8 cellular contexts compared by ENCODE assay signal in the genomic region with DNA sequence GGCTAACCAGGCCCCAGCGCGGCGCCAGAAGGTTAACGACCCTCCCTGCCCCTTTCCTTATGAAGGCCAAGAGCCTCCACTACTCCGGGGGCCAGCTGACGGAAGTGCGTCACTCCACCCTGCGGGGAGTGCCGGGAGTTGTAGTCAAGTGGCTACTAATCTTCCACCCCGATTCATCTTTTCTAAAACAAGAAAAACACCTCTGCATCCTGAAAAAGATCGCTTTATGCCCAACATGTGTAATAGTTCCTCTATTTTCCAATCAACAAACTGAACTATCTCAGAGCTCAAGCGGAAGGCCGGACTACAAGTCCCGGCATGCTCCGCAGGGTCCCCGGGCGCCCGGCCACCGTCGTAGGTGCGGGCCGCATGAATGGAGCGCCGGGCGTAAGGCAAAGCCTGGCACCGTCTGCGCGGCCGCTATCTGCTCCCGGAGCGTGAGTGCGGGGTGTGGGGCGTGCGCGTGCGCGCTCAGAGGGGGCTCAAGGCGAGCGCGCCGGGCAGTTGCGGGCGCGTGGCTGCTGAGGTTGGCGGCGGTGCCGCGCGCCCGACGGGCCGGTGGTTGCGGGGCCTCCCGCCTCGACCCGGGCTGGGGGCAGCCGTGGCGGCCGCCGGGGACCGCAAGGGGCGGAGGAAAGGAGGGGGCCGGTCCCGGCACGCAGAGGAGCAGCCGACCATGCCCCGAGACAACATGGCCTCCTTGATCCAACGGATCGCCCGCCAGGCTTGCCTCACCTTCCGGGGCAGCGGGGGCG. TPM values are rescaled to one million over a fixed set of nuclear protein-coding genes. Genes with fewer than 3 reads are reported as not detected.
DNase-seq lines count a peak whose midpoint lies in the region; ATAC-seq and TF ChIP-seq lines count a peak whose summit lies in the region.

Gene ADO (plus strand): TSS at position 337 of the 755 bp plus-strand sequence. CDS start 340 bp downstream, at position 677.

- H3K4me2 ChIP-seq in OCI-LY7 (ENCODE audit: low read length), result peak within 1 kb of the TSS; percentile 73

- H4K20me1 ChIP-seq in OCI-LY7 (ENCODE audit: insufficient read depth, low read length), result peaks cover 30% of the 10 kb centered on the region

- DNase-seq in DMS 273 treated with DMSO at 0.1 percent for 48 hours (lab: John Stamatoyannopoulos, UW), result peak; percentile 53
- DNase-seq in OCI-LY7 (ENCODE audit: low spot score), result peak; percentile 89
- DNase-seq in activated T-cell treated with anti-CD3 and anti-CD28 coated beads, Interleukin-2, amount 50 U/mL, for 48 hours, result peak; percentile 86

- no peaks in the 10 kb centered on the region for H3K9me2 ChIP-seq in OCI-LY7 (ENCODE audit: insufficient read depth, low read length)

- H3K9me3 ChIP-seq in HUES64 (ENCODE audit: insufficient read depth, low read depth, low read length) (no peaks in the 10 kb centered on the region), OCI-LY7 (ENCODE audit: low read length) (no peaks in the 10 kb centered on the region), esophagus (ENCODE audit: control insufficient read depth in 2 of 2, insufficient read depth in 1 of 2, low read depth in 1 of 2, low read length in 1 of 2) (no peaks in the 10 kb centered on the region), mucosa of stomach (ENCODE audit: control insufficient read depth, low read length) (no peaks in the 10 kb centered on the region)

- H3K36me3 ChIP-seq in HUES64 (ENCODE audit: insufficient read depth, low read length) (peaks cover 3% of the 10 kb centered on the region; the same call in 1 of the 2 replicates), OCI-LY7 (ENCODE audit: insufficient read depth, low read length) (peaks cover 40% of the 10 kb centered on the region), esophagus (ENCODE audit: control insufficient read depth in 2 of 2, insufficient read depth in 2 of 2, low read length in 1 of 2) (no peaks in the 10 kb centered on the region), mucosa of stomach (ENCODE audit: control insufficient read depth, insufficient read depth, low read length) (no peaks in the 10 kb centered on the region)

- WGBS in HUES64, result under 1% methylated on average over 73 of the region's 73 CpGs
- 0% methylated on average over 64 to 73 of the region's 73 CpGs for WGBS in esophagus, 2 donors

- intact Hi-C loops in OCI-LY7 (cut with micrococcal nuclease; ENCODE audit: unreplicated experiment), result loop anchor here (1.0 to 10.0 kb wide), 5 partner anchors 151 to 460 kb away; partner anchors contain the start of gene NRBF2

- H3K27me3 ChIP-seq in HUES64 (ENCODE audit: insufficient read depth, low read length), result no peaks in the 10 kb centered on the region
- no peaks in the 10 kb centered on the region for H3K27me3 ChIP-seq in esophagus (ENCODE audit: control insufficient read depth in 1 of 2, insufficient read depth in 2 of 2, low read length in 2 of 2)
- peaks cover 4% of the 10 kb centered on the region for H3K27me3 ChIP-seq in mucosa of stomach (ENCODE audit: control insufficient read depth, insufficient read depth, low read length)

- peaks cover 23% of the 10 kb centered on the region for H3K36me3 Mint-ChIP-seq in stimulated activated memory B cell treated with anti-CD40 and anti-IgM and Interleukin-4, amounts not matched to agents 10 μg/mL and 1 μg/mL and 100 μg/mL, for 72 hours

- H3K9me3 Mint-ChIP-seq in stimulated activated memory B cell treated with anti-CD40 and anti-IgM and Interleukin-4, amounts not matched to agents 10 μg/mL and 1 μg/mL and 100 μg/mL, for 72 hours, result no peaks in the 10 kb centered on the region

- no TSS peak for BruUV-seq in OCI-LY7 (replicated peaks; lab: Mats Ljungman, UMichigan)

- CTCF ChIA-PET in OCI-LY7 (lab: Charles Lee; ENCODE audit: unreplicated experiment), result interaction anchor here (0.6 to 1.1 kb wide), 4 partner anchors 12 to 209 kb away, joined by 3 to 5 read pairs (median 3); partner anchors contain the start of gene EGR2

- H3K4me3 ChIP-seq in HUES64 (ENCODE audit: low read length), result peak within 1 kb of the TSS; percentile 74
- H3K4me3 ChIP-seq in OCI-LY7 (ENCODE audit: low read depth, low read length, poor library complexity, severe bottlenecking), result peak within 1 kb of the TSS; percentile 88
- peak within 1 kb of the TSS; percentile 86 to 98 for H3K4me3 ChIP-seq in esophagus (ENCODE audit: low read depth in 1 of 2, low read length in 2 of 2)
- H3K4me3 ChIP-seq in mucosa of stomach (ENCODE audit: low read length), result peak within 1 kb of the TSS; percentile 89

- POLR2A ChIA-PET in OCI-LY7 (lab: Charles Lee), result interaction anchor here (0.8 to 6.9 kb wide), 13 partner anchors 10 to 842 kb away, joined by 3 to 54 read pairs (median 3); partner anchors contain the start of genes EGR2 and NRBF2

- H3K27ac ChIP-seq in HUES64 (ENCODE audit: low read depth, low read length) (peak within 1 kb of the TSS; percentile 89), OCI-LY7 (ENCODE audit: low read depth, low read length, poor library complexity, severe bottlenecking) (peak within 1 kb of the TSS; percentile 66), esophagus (ENCODE audit: low read depth in 2 of 2, low read length in 1 of 2) (peak within 1 kb of the TSS; percentile 92 to 95)

- H3K9ac ChIP-seq in HUES64 (ENCODE audit: low read depth, low read length) (peak within 1 kb of the TSS; percentile 89), mucosa of stomach (ENCODE audit: low read length) (peak within 1 kb of the TSS; percentile 84)

- peaks cover 36% of the 10 kb centered on the region for H3K4me1 Mint-ChIP-seq in stimulated activated memory B cell treated with anti-CD40 and anti-IgM and Interleukin-4, amounts not matched to agents 10 μg/mL and 1 μg/mL and 100 μg/mL, for 72 hours

- peak within 1 kb of the TSS; percentile 99 for H3K27ac Mint-ChIP-seq in stimulated activated memory B cell treated with anti-CD40 and anti-IgM and Interleukin-4, amounts not matched to agents 10 μg/mL and 1 μg/mL and 100 μg/mL, for 72 hours

- peak within 1 kb of the TSS; percentile 61 for H2AFZ ChIP-seq in OCI-LY7 (ENCODE audit: low read length)

- H3K79me2 ChIP-seq in OCI-LY7 (ENCODE audit: insufficient read depth, low read depth, low read length), result peaks cover 43% of the 10 kb centered on the region

- H3K4me1 ChIP-seq in HUES64 (ENCODE audit: insufficient read depth, low read length) (peaks cover 45% of the 10 kb centered on the region), OCI-LY7 (ENCODE audit: insufficient read depth, low read length, poor library complexity, severe bottlenecking) (peaks cover 39% of the 10 kb centered on the region), esophagus (ENCODE audit: control insufficient read depth in 2 of 2, insufficient read depth in 2 of 2, low read length in 1 of 2) (peaks cover 0 to 4% of the 10 kb centered on the region in 2 donors), mucosa of stomach (ENCODE audit: control insufficient read depth, insufficient read depth, low read length) (peaks cover 19% of the 10 kb centered on the region)

- H3K27me3 Mint-ChIP-seq in stimulated activated memory B cell treated with anti-CD40 and anti-IgM and Interleukin-4, amounts not matched to agents 10 μg/mL and 1 μg/mL and 100 μg/mL, for 72 hours, result no peaks in the 10 kb centered on the region

- peak within 1 kb of the TSS; percentile 96 for H3K4me3 Mint-ChIP-seq in stimulated activated memory B cell treated with anti-CD40 and anti-IgM and Interleukin-4, amounts not matched to agents 10 μg/mL and 1 μg/mL and 100 μg/mL, for 72 hours

- no peak for TF ChIP-seq CTCF in OCI-LY7 (conservative IDR thresholded peaks at IDR 0.05; ENCODE audit: low read length)

- ATAC-seq in GM21515 (IDR thresholded peaks at IDR 0.05; ENCODE audit: unreplicated experiment), result peak; percentile 83
- peak; percentile 96 for ATAC-seq in stimulated activated memory B cell treated with anti-CD40 and anti-IgM and Interleukin-4, amounts not matched to agents 10 μg/mL and 1 μg/mL and 100 μg/mL, for 72 hours

RNA-seq across cellular contexts. Expression of gene ADO, which starts in this region (rescaled TPM):
- 26.3 TPM for polyA plus RNA-seq in HUES64 (2013, experiment 1 of 2)
- 26.9 TPM for polyA plus RNA-seq in HUES64 (2013, experiment 2 of 2)
- 33.1 and 43.1 TPM in 2 replicates for total RNA-seq in OCI-LY7 (2014; rRNA removed; shearing (Covaris generic))
- total RNA-seq in OCI-LY7 (2022), result 30.3 and 33.9 TPM in 2 replicates
- polyA plus RNA-seq in esophagus, result 1 to 10 TPM; 3.5 to 6.1 TPM

Comparison
In these comparisons a context has a peak if more than half of its experiments do, and no peak if none do; other contexts are left out.
1. Peak in every context shown above with its lines: DNase-seq, ATAC-seq, H3K4me3 ChIP-seq and H3K27ac ChIP-seq.